In the genomic region with DNA sequence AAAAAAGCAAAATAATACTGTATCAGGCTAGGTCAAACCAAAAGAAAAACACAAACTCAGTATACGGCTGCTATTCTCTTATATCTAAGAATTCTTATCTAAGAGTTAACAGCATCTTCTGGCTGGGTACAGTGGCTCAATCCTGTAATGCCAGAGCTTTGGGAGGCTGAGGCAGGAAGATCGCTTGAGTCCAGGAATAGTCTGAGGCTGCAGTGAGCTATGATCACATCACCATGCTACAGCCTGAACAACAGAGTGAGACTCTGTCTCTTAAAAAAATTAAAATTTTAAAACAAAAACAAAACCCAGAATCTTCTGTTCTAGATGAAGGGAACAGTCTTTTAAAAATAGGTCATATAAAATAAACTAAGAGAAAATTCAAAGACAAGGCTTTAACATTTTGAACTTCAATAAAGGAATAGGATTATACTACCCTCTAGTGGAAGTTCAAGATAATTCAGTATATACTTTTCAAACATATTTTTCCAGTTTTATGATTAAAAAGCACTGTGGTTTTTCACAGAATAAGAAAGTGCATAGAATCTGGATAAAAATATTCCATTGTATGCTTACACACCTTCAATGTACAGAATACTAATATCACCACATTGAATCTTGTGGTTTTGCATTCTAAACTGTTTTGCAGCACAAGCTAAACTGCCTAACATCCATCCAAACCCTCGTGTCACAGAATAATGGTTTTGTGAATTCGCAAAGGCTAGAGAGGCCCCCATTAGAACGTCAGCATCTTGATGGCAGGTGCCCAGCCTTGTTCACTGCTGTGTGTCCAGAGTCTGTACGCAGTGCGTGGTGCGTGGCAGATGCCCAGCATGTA, we compare ENCODE assay signal across 8 cellular contexts. TPM values are rescaled to one million over a fixed set of nuclear protein-coding genes. Genes with fewer than 3 reads are reported as not detected.
DNase-seq lines count a peak whose midpoint lies in the region; ATAC-seq and TF ChIP-seq lines count a peak whose summit lies in the region.

No MANE protein-coding gene starts in this region.

- H3K9ac ChIP-seq in liver (ENCODE audit: low read depth in 1 of 2, low read length in 2 of 2), result no peak overlapping the region

- DNase-seq in GM03348 (ENCODE audit: low spot score), result peak; percentile 52
- peak; percentile 19 for DNase-seq in NCI-H2029 (lab: John Stamatoyannopoulos, UW)
- DNase-seq in astrocyte of the hippocampus (ENCODE audit: low read depth, low spot score), result peak; percentile 27
- no peak for DNase-seq in activated CD4-positive, alpha-beta T cell treated with anti-CD3 and anti-CD28 coated beads, Interleukin-2, amount 10 ng/mL, durations not matched to agents 24 days and 14 days
- no peak for DNase-seq in activated effector memory CD4-positive, alpha-beta T cell treated with Interleukin-2 at 50 U/mL for 16 hours
- DNase-seq in lower leg skin (ENCODE audit: low spot score in 2 of 2), result no peak

- H3K9me3 ChIP-seq in liver (ENCODE audit: control insufficient read depth in 4 of 4, low read length in 3 of 4), result no peaks in the 10 kb centered on the region

- TF ChIP-seq RAD21 in liver (IDR thresholded peaks at IDR 0.05), result peak; percentile 75 to 77

- H3K27ac ChIP-seq in liver (ENCODE audit: low read depth in 1 of 2, low read length in 2 of 2), result no peak overlapping the region

- H3K9me3 Mint-ChIP-seq in activated CD4-positive, alpha-beta T cell treated with anti-CD3 and anti-CD28 coated beads, Interleukin-2, amount 10 ng/mL, durations not matched to agents 24 days and 14 days, result no peaks in the 10 kb centered on the region

- H3K36me3 Mint-ChIP-seq in activated CD4-positive, alpha-beta T cell treated with anti-CD3 and anti-CD28 coated beads, Interleukin-2, amount 10 ng/mL, durations not matched to agents 24 days and 14 days (ENCODE audit: low read depth), result peaks cover 11% of the 10 kb centered on the region

- no peak overlapping the region for H3K27ac Mint-ChIP-seq in activated CD4-positive, alpha-beta T cell treated with anti-CD3 and anti-CD28 coated beads, Interleukin-2, amount 10 ng/mL, durations not matched to agents 24 days and 14 days

- WGBS in liver, result 78% methylated on average over 8 of the region's 8 CpGs
- WGBS in lower leg skin, 2 donors, result 69 to 78% methylated on average over 8 of the region's 8 CpGs

- no peak for ATAC-seq in GM21381 (IDR thresholded peaks at IDR 0.05; ENCODE audit: unreplicated experiment)

- H3K27me3 ChIP-seq in liver (ENCODE audit: control insufficient read depth in 4 of 4, insufficient read depth in 4 of 4, low read length in 3 of 4), result no peaks in the 10 kb centered on the region

- TF ChIP-seq POLR2A in lower leg skin (IDR thresholded peaks at IDR 0.05), result no peak

- H3K4me1 Mint-ChIP-seq in activated CD4-positive, alpha-beta T cell treated with anti-CD3 and anti-CD28 coated beads, Interleukin-2, amount 10 ng/mL, durations not matched to agents 24 days and 14 days, result peaks cover 21% of the 10 kb centered on the region

- H3K4me3 Mint-ChIP-seq in activated CD4-positive, alpha-beta T cell treated with anti-CD3 and anti-CD28 coated beads, Interleukin-2, amount 10 ng/mL, durations not matched to agents 24 days and 14 days, result no peak overlapping the region

- TF ChIP-seq CTCF in liver (IDR thresholded peaks at IDR 0.05; ENCODE audit: low read depth, low read length, missing input control) (peak; percentile 49), lower leg skin (IDR thresholded peaks at IDR 0.05) (no peak)

- H3K36me3 ChIP-seq in liver (ENCODE audit: control insufficient read depth in 4 of 4, insufficient read depth in 3 of 4, low read depth in 1 of 4, low read length in 3 of 4), result no peaks in the 10 kb centered on the region

- intact Hi-C loops in activated CD4-positive, alpha-beta T cell treated with anti-CD3 and anti-CD28 coated beads, Interleukin-2, amount 10 ng/mL, durations not matched to agents 24 days and 14 days (cut with micrococcal nuclease), result loop anchor here (1.0 to 10.0 kb wide), 9 partner anchors 36 to 1714 kb away; partner anchors contain the start of gene JARID2
- intact Hi-C loops in lower leg skin (cut with DNase I; ENCODE audit: low total_unique reads), result no loop called here

- peaks cover 1 to 5% (median 4%) of the 10 kb centered on the region in 4 donors for H3K4me1 ChIP-seq in liver (ENCODE audit: control insufficient read depth in 4 of 4, insufficient read depth in 4 of 4, low read length in 3 of 4)

- H3K4me3 ChIP-seq in liver (ENCODE audit: low read depth in 1 of 3, low read length in 3 of 3), result no peak overlapping the region
- no peak overlapping the region for H3K4me3 ChIP-seq in lower leg skin (ENCODE audit: low read depth, poor library complexity, severe bottlenecking)

- H3K27me3 Mint-ChIP-seq in activated CD4-positive, alpha-beta T cell treated with anti-CD3 and anti-CD28 coated beads, Interleukin-2, amount 10 ng/mL, durations not matched to agents 24 days and 14 days, result no peaks in the 10 kb centered on the region

TF ChIP-seq in liver, 16 proteins besides CTCF, POLR2A, EP300 and RAD21:
- TF ChIP-seq JUND (IDR thresholded peaks at IDR 0.05), result no peak
- no peak for TF ChIP-seq TAF1 (conservative IDR thresholded peaks at IDR 0.05)
- TF ChIP-seq MAX (IDR thresholded peaks at IDR 0.05), result no peak
- TF ChIP-seq EGR1 (IDR thresholded peaks at IDR 0.05; ENCODE audit: low read depth in 2 of 2), result no peak
- TF ChIP-seq SP1 (IDR thresholded peaks at IDR 0.05), result no peak
- no peak for TF ChIP-seq HNF4G (IDR thresholded peaks at IDR 0.05)
- no peak for TF ChIP-seq RXRA (IDR thresholded peaks at IDR 0.05)
- no peak for TF ChIP-seq FOXA2 (IDR thresholded peaks at IDR 0.05)
- TF ChIP-seq GABPA (IDR thresholded peaks at IDR 0.05 in 1 of 2, conservative IDR thresholded peaks at IDR 0.05 in 1 of 2), result no peak
- TF ChIP-seq, protein P1, sequence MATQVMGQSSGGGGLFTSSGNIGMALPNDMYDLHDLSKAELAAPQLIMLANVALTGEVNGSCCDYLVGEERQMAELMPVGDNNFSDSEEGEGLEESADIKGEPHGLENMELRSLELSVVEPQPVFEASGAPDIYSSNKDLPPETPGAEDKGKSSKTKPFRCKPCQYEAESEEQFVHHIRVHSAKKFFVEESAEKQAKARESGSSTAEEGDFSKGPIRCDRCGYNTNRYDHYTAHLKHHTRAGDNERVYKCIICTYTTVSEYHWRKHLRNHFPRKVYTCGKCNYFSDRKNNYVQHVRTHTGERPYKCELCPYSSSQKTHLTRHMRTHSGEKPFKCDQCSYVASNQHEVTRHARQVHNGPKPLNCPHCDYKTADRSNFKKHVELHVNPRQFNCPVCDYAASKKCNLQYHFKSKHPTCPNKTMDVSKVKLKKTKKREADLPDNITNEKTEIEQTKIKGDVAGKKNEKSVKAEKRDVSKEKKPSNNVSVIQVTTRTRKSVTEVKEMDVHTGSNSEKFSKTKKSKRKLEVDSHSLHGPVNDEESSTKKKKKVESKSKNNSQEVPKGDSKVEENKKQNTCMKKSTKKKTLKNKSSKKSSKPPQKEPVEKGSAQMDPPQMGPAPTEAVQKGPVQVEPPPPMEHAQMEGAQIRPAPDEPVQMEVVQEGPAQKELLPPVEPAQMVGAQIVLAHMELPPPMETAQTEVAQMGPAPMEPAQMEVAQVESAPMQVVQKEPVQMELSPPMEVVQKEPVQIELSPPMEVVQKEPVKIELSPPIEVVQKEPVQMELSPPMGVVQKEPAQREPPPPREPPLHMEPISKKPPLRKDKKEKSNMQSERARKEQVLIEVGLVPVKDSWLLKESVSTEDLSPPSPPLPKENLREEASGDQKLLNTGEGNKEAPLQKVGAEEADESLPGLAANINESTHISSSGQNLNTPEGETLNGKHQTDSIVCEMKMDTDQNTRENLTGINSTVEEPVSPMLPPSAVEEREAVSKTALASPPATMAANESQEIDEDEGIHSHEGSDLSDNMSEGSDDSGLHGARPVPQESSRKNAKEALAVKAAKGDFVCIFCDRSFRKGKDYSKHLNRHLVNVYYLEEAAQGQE (IDR thresholded peaks at IDR 0.05), result no peak
- TF ChIP-seq NR2F2 (IDR thresholded peaks at IDR 0.05), result no peak

RNA-seq across cellular contexts. Expression of gene DTNBP1, which starts 39.3 kb away (rescaled TPM):
- total RNA-seq in liver (1 to 10 TPM; 3.1 to 6.0 TPM), lower leg skin (10 to 100 TPM in 3 of 4 donors, 1 to 10 TPM in 1; 9.4 to 13.2 (median 11.6) TPM)
- 1 to 10 TPM; 3.7 to 5.0 TPM for polyA plus RNA-seq in liver
- total RNA-seq in activated CD4-positive, alpha-beta T cell treated with anti-CD3 and anti-CD28 coated beads, Interleukin-2, amount 10 ng/mL, durations not matched to agents 24 days and 14 days, result 15.1 and 17.3 TPM in 2 replicates

Comparison
In these comparisons a context has a peak if more than half of its experiments do, and no peak if none do; other contexts are left out.
1. DNase-seq: peak in GM03348 (single experiment), NCI-H2029 (single experiment) and astrocyte of the hippocampus (single experiment); none in activated CD4-positive, alpha-beta T cell treated with anti-CD3 and anti-CD28 coated beads, Interleukin-2, amount 10 ng/mL, durations not matched to agents 24 days and 14 days (single experiment), activated effector memory CD4-positive, alpha-beta T cell treated with Interleukin-2 at 50 U/mL for 16 hours (single experiment) and lower leg skin (0 of 2).